13 cellular contexts compared by ENCODE assay signal in genomic region chr20:47440857-47441773, GRCh38.
DNase-seq lines count a peak whose midpoint lies in the region; ATAC-seq and TF ChIP-seq lines count a peak whose summit lies in the region.
"Had no signal": no experiment of that assay in that cellular context is flagged by ENCODE, and none has a peak within 500 bp of the region (broad histone marks: within the 10 kb centered on the region; RNA-seq: fewer than 3 reads in every experiment).

No MANE protein-coding gene starts in this region.

- 90 to 95% methylated on average over 4 to 7 of the region's 7 CpGs for WGBS in endodermal cell (ENCODE audit: insufficient coverage in 1 of 2, insufficient read length in 1 of 2), 2 experiments

- CTCF ChIA-PET in Panc1 (lab: Charles Lee): no interaction called here

- no peaks in the 10 kb centered on the region for H3K9me3 Mint-ChIP-seq in endodermal cell
- H3K9me3 Mint-ChIP-seq in stimulated activated effector memory CD8-positive, alpha-beta T cell treated with anti-CD3 and anti-CD28 coated beads, Interleukin-12 subunit alpha, Interleukin-12 subunit beta, amount 100 ng/mL, for 72 hours: no peaks in the 10 kb centered on the region
- H3K9me3 Mint-ChIP-seq: nephron progenitor cell had no signal

- TF ChIP-seq CTCF in Panc1 (IDR thresholded peaks at IDR 0.05) (no peak), endodermal cell (conservative IDR thresholded peaks at IDR 0.05) (no peak)

- peak overlapping the region; percentile 41 for H3K27ac Mint-ChIP-seq in endodermal cell
- H3K27ac Mint-ChIP-seq in stimulated activated effector memory CD8-positive, alpha-beta T cell treated with anti-CD3 and anti-CD28 coated beads, Interleukin-12 subunit alpha, Interleukin-12 subunit beta, amount 100 ng/mL, for 72 hours: peak overlapping the region; percentile 27
- H3K27ac Mint-ChIP-seq: nephron progenitor cell had no signal

- POLR2A ChIA-PET in Panc1 (lab: Charles Lee): no interaction called here

- H3K9me3 ChIP-seq in Panc1 (ENCODE audit: control insufficient read depth, insufficient read depth, low read depth, low read length) (no peaks in the 10 kb centered on the region), endodermal cell (ENCODE audit: control insufficient read depth, low read length) (no peaks in the 10 kb centered on the region)
- H3K9me3 ChIP-seq: suprapubic skin had no signal

- H3K27me3 Mint-ChIP-seq in endodermal cell (ENCODE audit: insufficient read depth): no peaks in the 10 kb centered on the region

- intact Hi-C loops in Panc1 (cut with micrococcal nuclease; ENCODE audit: unreplicated experiment): no loop called here

- DNase-seq in H7: peak; percentile 29
- DNase-seq in Panc1 (ENCODE audit: low read depth, low spot score): no peak
- no peak for DNase-seq in endodermal cell
- no peak for DNase-seq in stimulated activated effector memory CD8-positive, alpha-beta T cell treated with anti-CD3 and anti-CD28 coated beads, Interleukin-12 subunit alpha, Interleukin-12 subunit beta, amount 100 ng/mL, for 72 hours (ENCODE audit: low spot score in 2 of 2)
- DNase-seq in NCI-H2081 (lab: John Stamatoyannopoulos, UW): no peak
- DNase-seq in hypothalamus (lab: John Stamatoyannopoulos, UW): no peak
- DNase-seq: activated T-cell treated with anti-CD3 and anti-CD28 coated beads for 4 hours, NCI-H1105, nephron progenitor cell had no signal

- H3K9ac ChIP-seq in endodermal cell (ENCODE audit: extremely low read depth, low read length, poor library complexity, severe bottlenecking): no peak overlapping the region

- H3K27ac ChIP-seq in Panc1 (ENCODE audit: low read length) (no peak overlapping the region), endodermal cell (ENCODE audit: low read depth, low read length) (no peak overlapping the region)
- H3K27ac ChIP-seq: SK-N-MC, suprapubic skin had no signal

- no peak overlapping the region for H3K4me3 Mint-ChIP-seq in endodermal cell
- no peak overlapping the region for H3K4me3 Mint-ChIP-seq in stimulated activated effector memory CD8-positive, alpha-beta T cell treated with anti-CD3 and anti-CD28 coated beads, Interleukin-12 subunit alpha, Interleukin-12 subunit beta, amount 100 ng/mL, for 72 hours
- H3K4me3 Mint-ChIP-seq: nephron progenitor cell had no signal

- ATAC-seq in Panc1 (0 out of 2 replicates have a peak, but pooled peaks have one; percentile 33), HG03159 (IDR thresholded peaks at IDR 0.05; ENCODE audit: unreplicated experiment) (no peak)
- ATAC-seq in stimulated activated effector memory CD8-positive, alpha-beta T cell treated with anti-CD3 and anti-CD28 coated beads, Interleukin-12 subunit alpha, Interleukin-12 subunit beta, amount 100 ng/mL, for 72 hours: no peak
- ATAC-seq: left lobe of liver had no signal

- in situ Hi-C loops in Panc1 (cut with HindIII; ENCODE audit: low pct_unique_long_range_greater_than_20kb, low sequenced_read_pairs): no loop called here

- H3K4me1 Mint-ChIP-seq in endodermal cell: peaks cover 5% of the 10 kb centered on the region
- peaks cover 7% of the 10 kb centered on the region for H3K4me1 Mint-ChIP-seq in stimulated activated effector memory CD8-positive, alpha-beta T cell treated with anti-CD3 and anti-CD28 coated beads, Interleukin-12 subunit alpha, Interleukin-12 subunit beta, amount 100 ng/mL, for 72 hours
- H3K4me1 Mint-ChIP-seq: nephron progenitor cell had no signal

- H3K27me3 ChIP-seq in H7 (ENCODE audit: control insufficient read depth, insufficient read depth, low read length): no peaks in the 10 kb centered on the region
- H3K27me3 ChIP-seq in Panc1 (ENCODE audit: control insufficient read depth, insufficient read depth, low read length): no peaks in the 10 kb centered on the region
- no peaks in the 10 kb centered on the region for H3K27me3 ChIP-seq in endodermal cell (ENCODE audit: control insufficient read depth, insufficient read depth, low read length, poor library complexity, severe bottlenecking)
- H3K27me3 ChIP-seq: suprapubic skin had no signal

- H3K4me3 ChIP-seq in H7 (ENCODE audit: insufficient read depth, low read depth, low read length) (no peak overlapping the region), Panc1 (ENCODE audit: low read depth in 2 of 2, low read length in 2 of 2) (no peak overlapping the region), endodermal cell (ENCODE audit: low read length) (no peak overlapping the region)
- H3K4me3 ChIP-seq: SK-N-MC, suprapubic skin had no signal

- H3K36me3 ChIP-seq in H7 (replicated peaks; ENCODE audit: control insufficient read depth, insufficient read depth, low read length) (no peaks in the 10 kb centered on the region), Panc1 (ENCODE audit: control insufficient read depth, insufficient read depth, low read length) (no peaks in the 10 kb centered on the region), endodermal cell (ENCODE audit: control insufficient read depth, insufficient read depth, low read length) (no peaks in the 10 kb centered on the region)
- H3K36me3 ChIP-seq: suprapubic skin had no signal

- no TSS peak for BruUV-seq in Panc1 (replicated peaks; lab: Mats Ljungman, UMichigan)

- H3K36me3 Mint-ChIP-seq in endodermal cell (ENCODE audit: low read depth): no peaks in the 10 kb centered on the region
- no peaks in the 10 kb centered on the region for H3K36me3 Mint-ChIP-seq in stimulated activated effector memory CD8-positive, alpha-beta T cell treated with anti-CD3 and anti-CD28 coated beads, Interleukin-12 subunit alpha, Interleukin-12 subunit beta, amount 100 ng/mL, for 72 hours

- H3K4me1 ChIP-seq in Panc1 (ENCODE audit: control insufficient read depth, insufficient read depth, low read length): no peaks in the 10 kb centered on the region
- H3K4me1 ChIP-seq in endodermal cell (ENCODE audit: control insufficient read depth, insufficient read depth, low read length): no peaks in the 10 kb centered on the region
